In the genomic region with DNA sequence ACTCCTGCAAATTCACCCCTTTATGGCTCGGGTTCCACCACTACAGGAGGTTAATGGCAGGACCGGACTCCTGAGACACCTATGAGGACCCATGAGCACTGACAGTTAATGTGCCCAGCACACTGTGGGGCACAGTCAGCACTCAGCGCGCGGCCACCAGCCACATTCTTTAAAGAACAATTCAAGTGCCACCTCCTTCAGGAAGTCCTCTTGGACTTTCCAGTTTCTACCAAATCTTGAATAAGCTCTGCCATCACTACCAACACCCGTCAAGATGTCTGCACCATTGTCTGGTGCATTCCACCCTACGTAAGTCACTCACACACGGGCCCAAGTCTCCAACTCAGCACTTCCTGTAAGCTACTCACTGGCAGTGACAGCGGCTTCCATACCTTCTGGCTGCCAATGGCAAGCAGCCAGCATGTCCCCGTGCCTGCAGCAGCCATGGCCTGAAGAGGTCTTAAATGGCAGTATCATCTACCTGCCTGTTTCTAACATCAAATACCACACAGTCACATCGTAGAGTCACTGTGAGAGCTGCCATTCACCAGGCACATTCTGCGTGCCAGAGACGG, we compare ENCODE assay signal across 1 cellular context.
TF ChIP-seq lines count a peak whose summit lies in the region.

No MANE protein-coding gene starts in this region.

TF ChIP-seq in endothelial cell of umbilical vein, 7 proteins besides CTCF, POLR2A, EP300 and RAD21:
- TF ChIP-seq FOS (IDR thresholded peaks at IDR 0.05; ENCODE audit: borderline replicate concordance, insufficient read depth, low read length) = no peak
- TF ChIP-seq JUN (IDR thresholded peaks at IDR 0.05; ENCODE audit: borderline replicate concordance, insufficient read depth, insufficient read length, low read depth) = no peak
- TF ChIP-seq GATA2 (IDR thresholded peaks at IDR 0.05; ENCODE audit: insufficient read depth, insufficient read length, low read depth, low read length) = no peak
- no peak for TF ChIP-seq POLR2AphosphoS5 (IDR thresholded peaks at IDR 0.05; ENCODE audit: insufficient read depth, low read depth, low read length)
- no peak for TF ChIP-seq EZH2 (IDR thresholded peaks at IDR 0.05; ENCODE audit: borderline replicate concordance, low read depth, low read length, severe bottlenecking)
- TF ChIP-seq, protein P1, sequence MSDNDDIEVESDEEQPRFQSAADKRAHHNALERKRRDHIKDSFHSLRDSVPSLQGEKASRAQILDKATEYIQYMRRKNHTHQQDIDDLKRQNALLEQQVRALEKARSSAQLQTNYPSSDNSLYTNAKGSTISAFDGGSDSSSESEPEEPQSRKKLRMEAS (IDR thresholded peaks at IDR 0.05; ENCODE audit: insufficient read depth, insufficient read length) = no peak
- no peak for TF ChIP-seq MYC (IDR thresholded peaks at IDR 0.05; ENCODE audit: low read depth, low read length)
